ENCODE assay signal across 8 cellular contexts in the genomic region with DNA sequence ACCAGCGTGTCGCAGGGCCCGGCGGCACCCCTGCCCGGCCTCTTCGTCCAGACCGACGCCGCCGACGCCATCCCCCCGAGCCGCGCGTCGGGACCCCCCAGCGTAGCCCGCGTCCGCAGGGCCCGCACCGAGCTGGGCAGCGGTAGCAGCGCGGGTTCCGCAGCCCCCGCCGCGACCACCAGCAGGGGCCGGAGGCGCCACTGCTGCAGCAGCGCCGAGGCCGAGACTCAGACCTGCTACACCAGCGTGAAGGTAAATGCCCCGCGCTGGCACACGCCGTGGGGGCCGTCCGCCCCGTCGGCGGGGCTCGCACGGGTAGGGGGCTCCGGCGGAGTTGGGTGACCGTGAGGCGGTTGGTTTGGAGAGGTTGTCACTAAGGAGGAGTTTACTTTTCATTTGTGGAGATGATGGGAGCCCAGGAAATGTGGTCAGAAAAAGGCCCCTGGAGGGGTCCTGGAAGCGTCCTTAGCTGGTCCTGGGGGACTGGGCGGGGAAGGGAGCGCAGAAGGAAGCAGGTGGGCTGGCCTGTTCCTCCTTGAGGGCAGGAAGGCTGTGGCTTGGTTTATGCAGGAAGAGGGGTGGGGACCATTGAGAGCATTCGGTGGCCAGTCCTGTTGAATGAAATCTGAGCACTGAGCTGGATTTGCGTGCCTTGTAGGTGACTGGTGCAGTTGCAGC. TPM values are rescaled to one million over a fixed set of nuclear protein-coding genes. Genes with fewer than 3 reads are reported as not detected.
A peak's percentile ranks its signal among the peaks of the same experiment; 100 is the strongest.
DNase-seq lines count a peak whose midpoint lies in the region; ATAC-seq lines count a peak whose summit lies in the region.

No MANE protein-coding gene starts in this region.

- no peaks in the 10 kb centered on the region for H3K9me3 ChIP-seq in CD4-positive, CD25-positive, alpha-beta regulatory T cell (ENCODE audit: control insufficient read depth in 2 of 2, low read length in 2 of 2)
- H3K9me3 ChIP-seq in ectodermal cell (ENCODE audit: control insufficient read depth, low read length), result no peaks in the 10 kb centered on the region
- peaks cover 4% of the 10 kb centered on the region for H3K9me3 ChIP-seq in neuron (ENCODE audit: low read length)

- DNase-seq in CD4-positive, CD25-positive, alpha-beta regulatory T cell, result peak in 1 of 3 donors; percentile 12
- DNase-seq in NCI-H1436 (lab: John Stamatoyannopoulos, UW) (peak; percentile 28), OCI-M1 (lab: John Stamatoyannopoulos, UW) (no peak), GM19240 (ENCODE audit: insufficient read length, low spot score) (no peak), NCI-H2171 (lab: John Stamatoyannopoulos, UW) (no peak)

- H3K27me3 Mint-ChIP-seq in CD4-positive, CD25-positive, alpha-beta regulatory T cell, result peaks cover 55% of the 10 kb centered on the region

- peaks cover 30% of the 10 kb centered on the region for H3K27me3 ChIP-seq in CD4-positive, CD25-positive, alpha-beta regulatory T cell (ENCODE audit: control insufficient read depth, insufficient read depth, low read length)
- H3K27me3 ChIP-seq in ectodermal cell (ENCODE audit: control insufficient read depth, insufficient read depth, low read length, poor library complexity, severe bottlenecking), result peaks cover 81% of the 10 kb centered on the region
- peaks cover 73% of the 10 kb centered on the region for H3K27me3 ChIP-seq in neuron (ENCODE audit: insufficient read depth, low read length)

- H3K4me3 ChIP-seq in CD4-positive, CD25-positive, alpha-beta regulatory T cell (ENCODE audit: low read depth, low read length), result no peak overlapping the region
- H3K4me3 ChIP-seq in ectodermal cell (ENCODE audit: insufficient read depth, low read depth, low read length), result peak overlapping the region; percentile 27
- peak overlapping the region; percentile 31 for H3K4me3 ChIP-seq in neuron (ENCODE audit: low read length)

- peaks cover 0 to 15% (median under 1%) of the 10 kb centered on the region in 4 donors for H3K4me1 Mint-ChIP-seq in CD4-positive, CD25-positive, alpha-beta regulatory T cell

- H3K4me1 ChIP-seq in CD4-positive, CD25-positive, alpha-beta regulatory T cell (ENCODE audit: control insufficient read depth, insufficient read depth, low read length, poor library complexity, severe bottlenecking), result peaks cover 9% of the 10 kb centered on the region
- no peaks in the 10 kb centered on the region for H3K4me1 ChIP-seq in ectodermal cell (ENCODE audit: control insufficient read depth, insufficient read depth, low read length)
- no peaks in the 10 kb centered on the region for H3K4me1 ChIP-seq in neuron (ENCODE audit: insufficient read depth, low read length)

- peaks cover 0 to 9% (median 0%) of the 10 kb centered on the region in 7 donors for H3K9me3 Mint-ChIP-seq in CD4-positive, CD25-positive, alpha-beta regulatory T cell

- peak overlapping the region; percentile 19 to 71 (median 57) for H3K4me3 Mint-ChIP-seq in CD4-positive, CD25-positive, alpha-beta regulatory T cell

- no peak overlapping the region for H3K27ac ChIP-seq in CD4-positive, CD25-positive, alpha-beta regulatory T cell (ENCODE audit: insufficient read depth, low read length, poor library complexity, severe bottlenecking)
- H3K27ac ChIP-seq in ectodermal cell (ENCODE audit: insufficient read depth, low read depth, low read length, poor library complexity, severe bottlenecking), result no peak overlapping the region

- H3K27ac Mint-ChIP-seq in CD4-positive, CD25-positive, alpha-beta regulatory T cell, result peak overlapping the region in 1 of 3 donors; percentile 5

- WGBS in ectodermal cell, 2 experiments, result 1 to 2% methylated on average over 55 of the region's 55 CpGs

- no peaks in the 10 kb centered on the region for H3K36me3 ChIP-seq in CD4-positive, CD25-positive, alpha-beta regulatory T cell (ENCODE audit: control insufficient read depth, insufficient read depth, low read length)
- no peaks in the 10 kb centered on the region for H3K36me3 ChIP-seq in ectodermal cell (ENCODE audit: control insufficient read depth, insufficient read depth, low read length)
- H3K36me3 ChIP-seq in neuron (ENCODE audit: insufficient read depth, low read length), result no peaks in the 10 kb centered on the region

- no peak for ATAC-seq in CD4-positive, CD25-positive, alpha-beta regulatory T cell (ENCODE audit: low read depth in 2 of 2)
- ATAC-seq in HG03565 (IDR thresholded peaks at IDR 0.05; ENCODE audit: unreplicated experiment), result no peak

- H3K36me3 Mint-ChIP-seq in CD4-positive, CD25-positive, alpha-beta regulatory T cell, result no peaks in the 10 kb centered on the region

- H2AFZ ChIP-seq in neuron (ENCODE audit: low read depth, low read length), result peak overlapping the region; percentile 89

RNA-seq across cellular contexts. Expression of a gene that starts 0.7 kb away (rescaled TPM):
- not detected for total RNA-seq in CD4-positive, CD25-positive, alpha-beta regulatory T cell
- polyA plus RNA-seq in CD4-positive, CD25-positive, alpha-beta regulatory T cell, result under 1 TPM in 2 of 4 donors, not detected in 2; 0.03 to 0.09 TPM
- polyA plus RNA-seq in ectodermal cell (2013, experiment 1 of 4), result 1.7 TPM
- polyA plus RNA-seq in ectodermal cell (2013, experiment 2 of 4), result 0.55 TPM
- polyA plus RNA-seq in ectodermal cell (2013, experiment 3 of 4), result 0.53 TPM
- 0.69 TPM for polyA plus RNA-seq in ectodermal cell (2013, experiment 4 of 4)
